Comparison of ENCODE assay signal across 29 cellular contexts in the genomic region with DNA sequence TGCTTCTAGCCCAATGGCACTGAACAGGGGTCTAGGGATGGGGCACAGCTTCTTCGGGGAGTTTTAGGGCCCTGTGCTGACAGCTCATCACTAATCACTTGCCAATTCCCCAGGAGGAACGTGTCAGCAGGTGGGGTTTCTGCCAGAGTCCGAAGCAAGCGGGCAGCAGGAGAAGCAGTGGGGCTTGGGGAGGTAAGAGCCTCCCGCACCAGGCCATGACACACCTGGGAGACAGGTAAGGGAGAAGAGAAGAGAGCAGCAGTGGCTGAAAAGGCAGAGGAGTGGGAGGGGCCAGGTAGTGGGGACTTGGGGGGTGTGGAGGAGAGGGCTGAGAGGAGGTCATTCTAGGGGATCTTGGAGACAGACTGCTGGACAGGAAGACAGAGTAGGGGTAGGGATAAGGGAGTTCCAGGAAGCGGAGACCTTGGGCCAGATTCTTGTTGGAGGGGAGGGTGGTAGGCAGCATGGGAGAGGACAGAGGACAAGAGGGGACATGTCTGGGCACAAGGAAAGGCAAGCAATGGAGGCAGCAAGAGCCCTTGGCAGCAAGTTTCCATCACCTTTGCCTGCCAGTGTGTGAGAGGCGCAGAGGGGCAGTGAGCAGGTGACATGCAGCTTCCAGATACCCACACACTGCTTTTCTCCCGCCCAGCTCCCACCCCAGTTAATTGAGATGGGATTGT. TPM values are rescaled to one million over a fixed set of nuclear protein-coding genes. Genes with fewer than 3 reads are reported as not detected.
DNase-seq lines count a peak whose midpoint lies in the region; TF ChIP-seq lines count a peak whose summit lies in the region.
"Had no signal": no experiment of that assay in that cellular context is flagged by ENCODE, and none has a peak within 500 bp of the region (broad histone marks: within the 10 kb centered on the region; RNA-seq: fewer than 3 reads in every experiment).

No MANE protein-coding gene starts in this region.

- H3K4me3 ChIP-seq in A673 (ENCODE audit: low read depth, low read length, poor library complexity, severe bottlenecking), result no peak overlapping the region
- no peak overlapping the region for H3K4me3 ChIP-seq in SK-N-MC
- no peak overlapping the region for H3K4me3 ChIP-seq in endodermal cell (ENCODE audit: low read length)
- H3K4me3 ChIP-seq: ovary, SJCRH30 had no signal

- no peak for TF ChIP-seq CTCF in A673 (conservative IDR thresholded peaks at IDR 0.05; ENCODE audit: low read depth, low read length)
- no peak for TF ChIP-seq CTCF in endodermal cell (conservative IDR thresholded peaks at IDR 0.05)

- intact Hi-C loops in A673 (cut with micrococcal nuclease; ENCODE audit: unreplicated experiment), result loop anchor here (2.0 to 10.0 kb wide), 4 partner anchors 33 to 551 kb away; no protein-coding TSS in a partner anchor

- H3K27ac ChIP-seq in A673 (ENCODE audit: low read depth, low read length, poor library complexity, severe bottlenecking), result peak overlapping the region; percentile 86
- H3K27ac ChIP-seq in SK-N-MC, result peak overlapping the region; percentile 94; the same call in 1 of the 2 replicates
- no peak overlapping the region for H3K27ac ChIP-seq in endodermal cell (ENCODE audit: low read depth, low read length)
- H3K27ac ChIP-seq: 22Rv1, brain microvascular endothelial cell, C4-2B, gastroesophageal sphincter, ovary, SJCRH30, suprapubic skin, upper lobe of left lung had no signal

- BruUV-seq in A673 (replicated peaks; lab: Mats Ljungman, UMichigan), result no TSS peak

- POLR2A ChIA-PET in A673 (lab: Charles Lee; ENCODE audit: low non-redundant PET), result no interaction called here

- no peaks in the 10 kb centered on the region for H3K9me3 ChIP-seq in A673 (ENCODE audit: low read depth, low read length, poor library complexity, severe bottlenecking)
- no peaks in the 10 kb centered on the region for H3K9me3 ChIP-seq in SK-N-MC (ENCODE audit: low read depth, low read length)
- H3K9me3 ChIP-seq in endodermal cell (ENCODE audit: control insufficient read depth, low read length), result no peaks in the 10 kb centered on the region
- H3K9me3 ChIP-seq: gastroesophageal sphincter, ovary, SJCRH30, suprapubic skin, upper lobe of left lung had no signal

- no peaks in the 10 kb centered on the region for H3K9me3 Mint-ChIP-seq in T-helper 1 cell treated with Interleukin-12 subunit alpha and Interleukin-12 subunit beta and Interleukin-4 antibody, amounts not matched to agents 30 μg/mL and 1 μg/mL, for 36 hours
- H3K9me3 Mint-ChIP-seq in endodermal cell, result no peaks in the 10 kb centered on the region
- H3K9me3 Mint-ChIP-seq: activated CD4-positive, alpha-beta memory T cell treated with anti-CD3 and anti-CD28 coated beads, Interleukin-2, amount 10 ng/mL, durations not matched to agents 7 days and 5 days; nephron; stimulated activated memory B cell treated with anti-CD40 and anti-IgM and Interleukin-4, amounts not matched to agents 10 μg/mL and 1 μg/mL and 100 μg/mL, for 72 hours had no signal

- no peak overlapping the region for H3K9ac ChIP-seq in SK-N-MC (ENCODE audit: insufficient read length)
- no peak overlapping the region for H3K9ac ChIP-seq in endodermal cell (ENCODE audit: extremely low read depth, low read length, poor library complexity, severe bottlenecking)

- 91 to 100% methylated on average over 2 to 8 of the region's 8 CpGs for WGBS in endodermal cell (ENCODE audit: insufficient coverage in 1 of 2, insufficient read length in 1 of 2), 2 experiments

- peaks cover 36% of the 10 kb centered on the region for H3K27me3 Mint-ChIP-seq in T-helper 1 cell treated with Interleukin-12 subunit alpha and Interleukin-12 subunit beta and Interleukin-4 antibody, amounts not matched to agents 30 μg/mL and 1 μg/mL, for 36 hours (ENCODE audit: low read depth)
- H3K27me3 Mint-ChIP-seq in endodermal cell (ENCODE audit: insufficient read depth), result peaks cover 87% of the 10 kb centered on the region

- H3K4me3 Mint-ChIP-seq in T-helper 1 cell treated with Interleukin-12 subunit alpha and Interleukin-12 subunit beta and Interleukin-4 antibody, amounts not matched to agents 30 μg/mL and 1 μg/mL, for 36 hours, result no peak overlapping the region
- H3K4me3 Mint-ChIP-seq in endodermal cell, result no peak overlapping the region
- H3K4me3 Mint-ChIP-seq: activated CD4-positive, alpha-beta memory T cell treated with anti-CD3 and anti-CD28 coated beads, Interleukin-2, amount 10 ng/mL, durations not matched to agents 7 days and 5 days; stimulated activated memory B cell treated with anti-CD40 and anti-IgM and Interleukin-4, amounts not matched to agents 10 μg/mL and 1 μg/mL and 100 μg/mL, for 72 hours had no signal

- H3K36me3 Mint-ChIP-seq in T-helper 1 cell treated with Interleukin-12 subunit alpha and Interleukin-12 subunit beta and Interleukin-4 antibody, amounts not matched to agents 30 μg/mL and 1 μg/mL, for 36 hours (ENCODE audit: low read depth), result peaks cover 29% of the 10 kb centered on the region
- H3K36me3 Mint-ChIP-seq in endodermal cell (ENCODE audit: low read depth), result no peaks in the 10 kb centered on the region

- H3K27ac Mint-ChIP-seq in T-helper 1 cell treated with Interleukin-12 subunit alpha and Interleukin-12 subunit beta and Interleukin-4 antibody, amounts not matched to agents 30 μg/mL and 1 μg/mL, for 36 hours, result peak overlapping the region; percentile 67
- no peak overlapping the region for H3K27ac Mint-ChIP-seq in endodermal cell
- H3K27ac Mint-ChIP-seq: activated CD4-positive, alpha-beta memory T cell treated with anti-CD3 and anti-CD28 coated beads, Interleukin-2, amount 10 ng/mL, durations not matched to agents 7 days and 5 days; nephron; stimulated activated memory B cell treated with anti-CD40 and anti-IgM and Interleukin-4, amounts not matched to agents 10 μg/mL and 1 μg/mL and 100 μg/mL, for 72 hours had no signal

- H3K4me1 ChIP-seq in A673 (ENCODE audit: insufficient read depth, low read length, poor library complexity, severe bottlenecking), result peaks cover 22% of the 10 kb centered on the region
- H3K4me1 ChIP-seq in endodermal cell (ENCODE audit: control insufficient read depth, insufficient read depth, low read length), result peaks cover 8% of the 10 kb centered on the region

- H3K4me1 Mint-ChIP-seq in T-helper 1 cell treated with Interleukin-12 subunit alpha and Interleukin-12 subunit beta and Interleukin-4 antibody, amounts not matched to agents 30 μg/mL and 1 μg/mL, for 36 hours (ENCODE audit: low read depth), result peaks cover 31% of the 10 kb centered on the region
- H3K4me1 Mint-ChIP-seq in endodermal cell, result peaks cover 25% of the 10 kb centered on the region

- CTCF ChIA-PET in A673 (lab: Charles Lee), result interaction anchor here (0.6 kb wide), 1 partner anchor 1003 kb away, joined by 6 read pairs; no protein-coding TSS in a partner anchor

- H3K27me3 ChIP-seq in A673 (replicated peaks; ENCODE audit: insufficient read depth, low read depth, low read length, poor library complexity) (no peaks in the 10 kb centered on the region), endodermal cell (ENCODE audit: control insufficient read depth, insufficient read depth, low read length, poor library complexity, severe bottlenecking) (peaks cover 59% of the 10 kb centered on the region)

- no peak for DNase-seq in T-helper 1 cell
- DNase-seq in A673 (ENCODE audit: low spot score), result no peak
- no peak for DNase-seq in SK-N-MC (ENCODE audit: low read depth, low spot score)
- peak; percentile 56 for DNase-seq in endodermal cell
- DNase-seq in stimulated activated CD4-positive, alpha-beta T cell treated with anti-CD3 and anti-CD28 coated beads, Interleukin-2, amount 100 ng/mL, for 24 hours, result no peak
- no peak for DNase-seq in NCI-H526 treated with DMSO at 0.1 percent for 48 hours (lab: John Stamatoyannopoulos, UW)
- DNase-seq in NCI-H1105 treated with DMSO at 0.1 percent for 48 hours (lab: John Stamatoyannopoulos, UW), result no peak
- DNase-seq: activated CD4-positive, alpha-beta memory T cell treated with anti-CD3 and anti-CD28 coated beads, Interleukin-2, amount 10 ng/mL, durations not matched to agents 7 days and 5 days; brain microvascular endothelial cell; GOT3; KG1; kidney glomerular epithelial cell; NCI-H1092 treated with DMSO at 0.1 percent for 48 hours; NCI-H187; ovary; SJCRH30; stimulated activated CD4-positive, alpha-beta T cell treated with anti-CD3 and anti-CD28 coated beads, Interleukin-15, amount 100 ng/mL, for 24 hours; upper lobe of left lung had no signal

- H3K36me3 ChIP-seq in A673 (ENCODE audit: insufficient read depth, low read length, poor library complexity, severe bottlenecking) (peaks cover 31% of the 10 kb centered on the region), SK-N-MC (ENCODE audit: insufficient read depth, low read length) (peaks cover 40% of the 10 kb centered on the region), endodermal cell (ENCODE audit: control insufficient read depth, insufficient read depth, low read length) (no peaks in the 10 kb centered on the region)
- H3K36me3 ChIP-seq: brain microvascular endothelial cell, gastroesophageal sphincter, ovary, SJCRH30, suprapubic skin had no signal

RNA-seq across cellular contexts. Expression of gene PHOSPHO1, which starts 4.9 kb away (rescaled TPM):
- 88.6 and 98.3 TPM in 2 replicates for total RNA-seq in A673 (2021)
- total RNA-seq in endodermal cell, result 1 to 10 TPM in 1 of 2 donors, under 1 TPM in 1; 0.82 to 1.3 TPM
- 0.43 TPM for polyA plus RNA-seq in endodermal cell (2013, experiment 1 of 2)
- polyA plus RNA-seq in endodermal cell (2013, experiment 2 of 2), result 0.87 TPM
- total RNA-seq: activated CD4-positive, alpha-beta memory T cell treated with anti-CD3 and anti-CD28 coated beads, Interleukin-2, amount 10 ng/mL, durations not matched to agents 7 days and 5 days; MCF 10A; NCI-H460; SJCRH30 had no signal

RNA-seq across cellular contexts. Expression of gene ABI3, which starts 15.2 kb away (rescaled TPM):
- 9.7 and 13.0 TPM in 2 replicates for total RNA-seq in A673 (2021)
- 1 to 10 TPM in 1 of 2 donors, under 1 TPM in 1; 0.58 to 1.7 TPM for total RNA-seq in endodermal cell
- 0.64 TPM for polyA plus RNA-seq in endodermal cell (2013, experiment 1 of 2)
- polyA plus RNA-seq in endodermal cell (2013, experiment 2 of 2), result 0.83 TPM
- total RNA-seq: MCF 10A, NCI-H460, renal cortical epithelial cell had no signal

RNA-seq across cellular contexts. Expression of gene GNGT2, which starts 15.3 kb away (rescaled TPM):
- 9.2 and 9.6 TPM in 2 replicates for total RNA-seq in A673 (2021)
- total RNA-seq in endodermal cell, result 1 to 10 TPM in 1 of 2 donors, not detected in 1; 1.1 TPM
- not detected for polyA plus RNA-seq in endodermal cell (2013, experiment 1 of 2)
- polyA plus RNA-seq in endodermal cell (2013, experiment 2 of 2), result 1.1 TPM
- total RNA-seq: cerebellum, MCF 10A, NCI-H460, renal cortical epithelial cell had no signal

Comparison
In these comparisons a context has a peak if more than half of its experiments do, and no peak if none do; other contexts are left out.
1. RNA of gene PHOSPHO1, which starts 4.9 kb away (total RNA-seq): 88.6 to 98.3 TPM in A673; 0.82 to 1.3 TPM in endodermal cell; every median in the first group is over 10 times any median in the second.